Comparison of ENCODE assay signal across 12 cellular contexts in genomic region chr12:14327717-14328116, GRCh38. TPM values are rescaled to one million over a fixed set of nuclear protein-coding genes. Genes with fewer than 3 reads are reported as not detected.
DNase-seq lines count a peak whose midpoint lies in the region; ATAC-seq and TF ChIP-seq lines count a peak whose summit lies in the region.
"Had no signal": no experiment of that assay in that cellular context is flagged by ENCODE, and none has a peak within 500 bp of the region (broad histone marks: within the 10 kb centered on the region; RNA-seq: fewer than 3 reads in every experiment).

No MANE protein-coding gene starts in this region.

- H3K36me3 Mint-ChIP-seq in naive thymus-derived CD8-positive, alpha-beta T cell: peaks cover 0 to 9% (median 9%) of the 10 kb centered on the region in 3 donors

- peak; percentile 73 for DNase-seq in AG09309 (ENCODE audit: low read depth)
- peak; percentile 2 for DNase-seq in KG1 (lab: John Stamatoyannopoulos, UW)
- DNase-seq in UCSD-AML1 (lab: John Stamatoyannopoulos, UW; ENCODE audit: unreplicated experiment): peak; percentile 13
- peak in 1 of 2 donors; percentile 57 for DNase-seq in foreskin keratinocyte
- no peak for DNase-seq in naive thymus-derived CD8-positive, alpha-beta T cell
- DNase-seq in activated naive CD4-positive, alpha-beta T cell (lab: John Stamatoyannopoulos, UW): no peak
- DNase-seq in HAP-1 (ENCODE audit: low spot score in 2 of 2): no peak
- DNase-seq: amygdala, MM.1S, NCI-H526, SHP77 had no signal

- no peaks in the 10 kb centered on the region for H3K36me3 ChIP-seq in HAP-1 (replicated peaks)

- H3K27me3 ChIP-seq in foreskin keratinocyte (no peaks in the 10 kb centered on the region), HAP-1 (ENCODE audit: low read depth) (no peaks in the 10 kb centered on the region)

- H3K9me3 Mint-ChIP-seq in naive thymus-derived CD8-positive, alpha-beta T cell: peaks cover 0 to 18% (median 4%) of the 10 kb centered on the region in 9 donors

- TF ChIP-seq CTCF in AG09309 (IDR thresholded peaks at IDR 0.05; ENCODE audit: control insufficient read depth, insufficient read depth, low read depth, low read length, missing control alignments): no peak
- no peak for TF ChIP-seq CTCF in foreskin keratinocyte (conservative IDR thresholded peaks at IDR 0.05)

- no peaks in the 10 kb centered on the region for H3K27me3 Mint-ChIP-seq in naive thymus-derived CD8-positive, alpha-beta T cell

- in situ Hi-C loops in HAP-1 (cut with MboI; ENCODE audit: low sequenced_read_pairs): no loop called here

- H3K27ac ChIP-seq in foreskin keratinocyte: no peak overlapping the region

- H3K27ac Mint-ChIP-seq in naive thymus-derived CD8-positive, alpha-beta T cell: no peak overlapping the region

- no peaks in the 10 kb centered on the region; the same call in 1 of the 2 replicates for H3K9me3 ChIP-seq in HAP-1

- H3K4me1 Mint-ChIP-seq in naive thymus-derived CD8-positive, alpha-beta T cell: peaks cover 0 to 12% (median 0%) of the 10 kb centered on the region in 4 donors

- H3K4me3 ChIP-seq in AG09309 (ENCODE audit: control insufficient read depth, low read depth, low read length) (no peak overlapping the region), HAP-1 (no peak overlapping the region)

- POLR2A ChIA-PET in naive thymus-derived CD8-positive, alpha-beta T cell (lab: Charles Lee): no interaction called here

- H3K4me1 ChIP-seq in foreskin keratinocyte (no peaks in the 10 kb centered on the region), HAP-1 (no peaks in the 10 kb centered on the region)

- no peak overlapping the region for H3K4me3 Mint-ChIP-seq in naive thymus-derived CD8-positive, alpha-beta T cell

- ATAC-seq in foreskin keratinocyte (peak; percentile 35), HG02970 (IDR thresholded peaks at IDR 0.05; ENCODE audit: low FRiP score, unreplicated experiment) (no peak)
- no peak for ATAC-seq in naive thymus-derived CD8-positive, alpha-beta T cell

RNA-seq across cellular contexts. Expression of gene ATF7IP, which starts 37.8 kb away (rescaled TPM):
- 26.3 and 33.1 TPM in 2 replicates for total RNA-seq in foreskin keratinocyte
- polyA plus RNA-seq in foreskin keratinocyte: 5.7 and 6.1 TPM in 2 replicates
- total RNA-seq in naive thymus-derived CD8-positive, alpha-beta T cell: 100 to 1,000 TPM; 164 to 174 TPM
- 10 to 100 TPM; 70.6 to 84.9 (median 83.1) TPM for polyA plus RNA-seq in naive thymus-derived CD8-positive, alpha-beta T cell

Comparison
In these comparisons a context has a peak if more than half of its experiments do, and no peak if none do; other contexts are left out.
1. DNase-seq: peak in AG09309 (single experiment), KG1 (single experiment) and UCSD-AML1 (single experiment); none in naive thymus-derived CD8-positive, alpha-beta T cell (0 of 10), activated naive CD4-positive, alpha-beta T cell (0 of 4) and HAP-1 (0 of 2).